In genomic region chr19:20923077-20923871, GRCh38 we compare ENCODE assay signal across 8 cellular contexts. TPM values are rescaled to one million over a fixed set of nuclear protein-coding genes. Genes with fewer than 3 reads are reported as not detected.
DNase-seq lines count a peak whose midpoint lies in the region; ATAC-seq and TF ChIP-seq lines count a peak whose summit lies in the region.

ZNF85 (plus strand) TSS chr19:20923251; CDS start chr19:20923401, 150 bp downstream.

- peak; percentile 81 for DNase-seq in activated T-cell treated with anti-CD3 and anti-CD28 coated beads for 4 hours
- peak; percentile 58 for DNase-seq in epithelial cell of prostate (ENCODE audit: low read depth, low spot score)
- peak; percentile 90 to 93 (median 91) for DNase-seq in mucosa of descending colon
- DNase-seq in stimulated activated CD8-positive, alpha-beta memory T cell treated with anti-CD3 and anti-CD28 coated beads, Interleukin-4, amount 100 ng/mL, for 1 hour (ENCODE audit: low read depth in 2 of 2, low spot score in 1 of 2): peak; percentile 59 to 82

- H3K4me3 ChIP-seq in BLaER1 (peak within 1 kb of the TSS; percentile 87), OCI-LY1 (ENCODE audit: low read depth, low read length, poor library complexity, severe bottlenecking) (peak within 1 kb of the TSS; percentile 69), mucosa of descending colon (peak within 1 kb of the TSS; percentile 31)

- H4K20me1 ChIP-seq in BLaER1: no peaks in the 10 kb centered on the region
- no peaks in the 10 kb centered on the region for H4K20me1 ChIP-seq in OCI-LY1 (ENCODE audit: insufficient read depth, low read length)

- TF ChIP-seq CTCF in OCI-LY1 (IDR thresholded peaks at IDR 0.05; ENCODE audit: low read length): no peak
- TF ChIP-seq CTCF in mucosa of descending colon (IDR thresholded peaks at IDR 0.05): no peak

- H3K27ac ChIP-seq in BLaER1: peak within 1 kb of the TSS; percentile 97
- H3K27ac ChIP-seq in OCI-LY1 (ENCODE audit: low read depth, low read length, poor library complexity, severe bottlenecking): peak within 1 kb of the TSS; percentile 83
- H3K27ac ChIP-seq in epithelial cell of prostate: peak within 1 kb of the TSS; percentile 67

- H3K4me2 ChIP-seq in BLaER1: peak within 1 kb of the TSS; percentile 69
- peak within 1 kb of the TSS; percentile 49 for H3K4me2 ChIP-seq in OCI-LY1 (ENCODE audit: low read length)

- no peaks in the 10 kb centered on the region for H3F3A ChIP-seq in OCI-LY1 (ENCODE audit: insufficient read depth, low read length)

- H3K27me3 ChIP-seq in BLaER1 (no peaks in the 10 kb centered on the region), OCI-LY1 (ENCODE audit: insufficient read depth, low read length) (no peaks in the 10 kb centered on the region)

- H3K79me2 ChIP-seq in OCI-LY1 (ENCODE audit: insufficient read depth, low read length): peaks cover 28% of the 10 kb centered on the region

- intact Hi-C loops in mucosa of descending colon (cut with DNase I, micrococcal nuclease): no loop called here

- H3K36me3 ChIP-seq in BLaER1: peaks cover 33% of the 10 kb centered on the region
- peaks cover 21% of the 10 kb centered on the region for H3K36me3 ChIP-seq in OCI-LY1 (ENCODE audit: insufficient read depth, low read length)
- H3K36me3 ChIP-seq in mucosa of descending colon (ENCODE audit: low read depth): no peaks in the 10 kb centered on the region

- H3K9me3 ChIP-seq in BLaER1 (peaks cover 50% of the 10 kb centered on the region), OCI-LY1 (ENCODE audit: low read length) (peaks cover 15% of the 10 kb centered on the region; the same call in 1 of the 2 replicates), mucosa of descending colon (no peaks in the 10 kb centered on the region)

- H3K4me1 ChIP-seq in BLaER1: peaks cover 21% of the 10 kb centered on the region
- peaks cover 14% of the 10 kb centered on the region for H3K4me1 ChIP-seq in OCI-LY1 (ENCODE audit: insufficient read depth, low read length, severe bottlenecking)
- H3K4me1 ChIP-seq in mucosa of descending colon (ENCODE audit: low read depth): peaks cover 5% of the 10 kb centered on the region

- ATAC-seq in GM19328 (IDR thresholded peaks at IDR 0.05; ENCODE audit: unreplicated experiment) (peak; percentile 98), HG03520 (IDR thresholded peaks at IDR 0.05; ENCODE audit: unreplicated experiment) (peak; percentile 96), mucosa of descending colon (peak; percentile 99)

- no peaks in the 10 kb centered on the region for H3K9me2 ChIP-seq in OCI-LY1 (ENCODE audit: low read depth, low read length)

- H2AFZ ChIP-seq in OCI-LY1 (ENCODE audit: low read length): peak within 1 kb of the TSS; percentile 72; the same call in 1 of the 2 replicates

- peak within 1 kb of the TSS; percentile 95 for H3K9ac ChIP-seq in BLaER1
- peak within 1 kb of the TSS; percentile 69 for H3K9ac ChIP-seq in OCI-LY1 (ENCODE audit: low read length)

RNA-seq across cellular contexts. Expression of gene ZNF85, which starts in this region (rescaled TPM):
- total RNA-seq in mucosa of descending colon: 1 to 10 TPM; 2.9 to 4.6 (median 4.2) TPM

Comparison
In these comparisons a context has a peak if more than half of its experiments do, and no peak if none do; other contexts are left out.
1. Peak in every context shown above with its lines: DNase-seq, ATAC-seq, H3K4me3 ChIP-seq and H3K27ac ChIP-seq.
2. H3K4me3 ChIP-seq: peak in every context shown above with its lines; median percentile 87 in BLaER1; 69 in OCI-LY1; 31 in mucosa of descending colon.